ENCODE assay signal across 12 cellular contexts in genomic region chr12:66304296-66304915, GRCh38. TPM values are rescaled to one million over a fixed set of nuclear protein-coding genes. Genes with fewer than 3 reads are reported as not detected.
A peak's percentile ranks its signal among the peaks of the same experiment; 100 is the strongest.
DNase-seq lines count a peak whose midpoint lies in the region; ATAC-seq and TF ChIP-seq lines count a peak whose summit lies in the region.
"Had no signal": no experiment of that assay in that cellular context is flagged by ENCODE, and none has a peak within 500 bp of the region (broad histone marks: within the 10 kb centered on the region; RNA-seq: fewer than 3 reads in every experiment).

No MANE protein-coding gene starts in this region.

- no peaks in the 10 kb centered on the region for H3K9me3 Mint-ChIP-seq in activated T-cell treated with anti-CD3 and anti-CD28 coated beads, Interleukin-2, amount 50 U/mL, for 4 hours
- no peaks in the 10 kb centered on the region for H3K9me3 Mint-ChIP-seq in dendritic cell treated with granulocyte-macrophage colony-stimulating factor and Interleukin-4, amounts not matched to agents 40 ng/mL and 50 ng/mL, for 4 days
- no peaks in the 10 kb centered on the region for H3K9me3 Mint-ChIP-seq in stimulated activated naive CD8-positive, alpha-beta T cell treated with anti-CD3 and anti-CD28 coated beads, Interleukin-15, amount 100 ng/mL, for 72 hours

- no peak for ATAC-seq in activated T-cell treated with anti-CD3 and anti-CD28 coated beads, Interleukin-2, amount 50 U/mL, for 4 hours
- no peak for ATAC-seq in stimulated activated naive CD8-positive, alpha-beta T cell treated with anti-CD3 and anti-CD28 coated beads, Interleukin-15, amount 100 ng/mL, for 72 hours
- no peak for ATAC-seq in GM19035 (IDR thresholded peaks at IDR 0.05; ENCODE audit: unreplicated experiment)
- no peak for ATAC-seq in SK-N-SH treated with all-trans-retinoic acid at 6 μM for 48 hours

- no peak for DNase-seq in activated T-cell treated with anti-CD3 and anti-CD28 coated beads, Interleukin-2, amount 50 U/mL, for 4 hours
- no peak for DNase-seq in activated T-cell treated with anti-CD3 and anti-CD28 coated beads, Interleukin-2, amount 50 U/mL, for 1 hour
- DNase-seq in OCI-M1 (lab: John Stamatoyannopoulos, UW) (peak; percentile 59), NCI-H510A treated with DMSO at 0.1 percent for 48 hours (lab: John Stamatoyannopoulos, UW) (no peak)
- DNase-seq in stimulated activated naive CD8-positive, alpha-beta T cell treated with anti-CD3 and anti-CD28 coated beads, Interleukin-15, amount 100 ng/mL, for 72 hours: no peak
- DNase-seq: dermis blood vessel endothelial cell; GF-D8; NCI-H2107; stimulated activated CD4-positive, alpha-beta T cell treated with anti-CD3 and anti-CD28 coated beads, Interleukin-2, amount 100 ng/mL, for 48 hours had no signal

- H3K36me3 Mint-ChIP-seq in activated T-cell treated with anti-CD3 and anti-CD28 coated beads, Interleukin-2, amount 50 U/mL, for 4 hours (ENCODE audit: insufficient read depth): peaks cover 32% of the 10 kb centered on the region
- H3K36me3 Mint-ChIP-seq in dendritic cell treated with granulocyte-macrophage colony-stimulating factor and Interleukin-4, amounts not matched to agents 40 ng/mL and 50 ng/mL, for 4 days (ENCODE audit: low read depth): peaks cover 54% of the 10 kb centered on the region

- intact Hi-C loops in dendritic cell treated with granulocyte-macrophage colony-stimulating factor and Interleukin-4, amounts not matched to agents 40 ng/mL and 50 ng/mL, for 4 days (cut with micrococcal nuclease): loop anchor here (5.0 to 10.0 kb wide), 3 partner anchors 37 to 960 kb away; partner anchors contain the start of gene CAND1

- H3K4me3 Mint-ChIP-seq in activated T-cell treated with anti-CD3 and anti-CD28 coated beads, Interleukin-2, amount 50 U/mL, for 4 hours: peak overlapping the region; percentile 99
- peak overlapping the region; percentile 52 for H3K4me3 Mint-ChIP-seq in dendritic cell treated with granulocyte-macrophage colony-stimulating factor and Interleukin-4, amounts not matched to agents 40 ng/mL and 50 ng/mL, for 4 days
- H3K4me3 Mint-ChIP-seq in stimulated activated naive CD8-positive, alpha-beta T cell treated with anti-CD3 and anti-CD28 coated beads, Interleukin-15, amount 100 ng/mL, for 72 hours: peak overlapping the region; percentile 93 to 99

- peaks cover 57% of the 10 kb centered on the region for H3K4me1 Mint-ChIP-seq in activated T-cell treated with anti-CD3 and anti-CD28 coated beads, Interleukin-2, amount 50 U/mL, for 4 hours (ENCODE audit: low read depth)
- H3K4me1 Mint-ChIP-seq in dendritic cell treated with granulocyte-macrophage colony-stimulating factor and Interleukin-4, amounts not matched to agents 40 ng/mL and 50 ng/mL, for 4 days (ENCODE audit: low read depth): peaks cover 31% of the 10 kb centered on the region
- H3K4me1 Mint-ChIP-seq in stimulated activated naive CD8-positive, alpha-beta T cell treated with anti-CD3 and anti-CD28 coated beads, Interleukin-15, amount 100 ng/mL, for 72 hours: peaks cover 51% of the 10 kb centered on the region

- H3K27ac Mint-ChIP-seq in dendritic cell treated with granulocyte-macrophage colony-stimulating factor and Interleukin-4, amounts not matched to agents 40 ng/mL and 50 ng/mL, for 4 days: peak overlapping the region; percentile 46
- H3K27ac Mint-ChIP-seq in stimulated activated naive CD8-positive, alpha-beta T cell treated with anti-CD3 and anti-CD28 coated beads, Interleukin-15, amount 100 ng/mL, for 72 hours: peak overlapping the region in 1 of 2 donors; percentile 98

- H3K27me3 Mint-ChIP-seq in activated T-cell treated with anti-CD3 and anti-CD28 coated beads, Interleukin-2, amount 50 U/mL, for 4 hours (ENCODE audit: low read depth): no peaks in the 10 kb centered on the region
- H3K27me3 Mint-ChIP-seq in dendritic cell treated with granulocyte-macrophage colony-stimulating factor and Interleukin-4, amounts not matched to agents 40 ng/mL and 50 ng/mL, for 4 days: no peaks in the 10 kb centered on the region
- no peaks in the 10 kb centered on the region for H3K27me3 Mint-ChIP-seq in stimulated activated naive CD8-positive, alpha-beta T cell treated with anti-CD3 and anti-CD28 coated beads, Interleukin-15, amount 100 ng/mL, for 72 hours

TF ChIP-seq in SK-N-SH treated with all-trans-retinoic acid at 6 μM for 48 hours, 23 proteins besides CTCF, POLR2A, EP300 and RAD21:
- TF ChIP-seq CSDC2 (CRISPR knock-in tag; IDR thresholded peaks at IDR 0.05) (no peak), ARNTL (CRISPR knock-in tag; IDR thresholded peaks at IDR 0.05; ENCODE audit: borderline replicate concordance, low read depth) (no peak), ZNF70 (CRISPR knock-in tag; IDR thresholded peaks at IDR 0.05) (no peak), ISL1 (CRISPR knock-in tag; IDR thresholded peaks at IDR 0.05) (no peak), ZNF565 (CRISPR knock-in tag; conservative IDR thresholded peaks at IDR 0.05; ENCODE audit: low read depth) (no peak), ESRRG (CRISPR knock-in tag; IDR thresholded peaks at IDR 0.05) (no peak), ZNF8 (CRISPR knock-in tag; IDR thresholded peaks at IDR 0.05) (no peak), CREB5 (CRISPR knock-in tag; IDR thresholded peaks at IDR 0.05; ENCODE audit: low read depth) (no peak), OSR1 (CRISPR knock-in tag; IDR thresholded peaks at IDR 0.05) (no peak), PPARA (CRISPR knock-in tag; IDR thresholded peaks at IDR 0.05; ENCODE audit: borderline replicate concordance) (no peak), TCF4 (CRISPR knock-in tag; IDR thresholded peaks at IDR 0.05; ENCODE audit: borderline replicate concordance) (no peak), ZFP3 (CRISPR knock-in tag; IDR thresholded peaks at IDR 0.05) (no peak), ZFP30 (CRISPR knock-in tag; IDR thresholded peaks at IDR 0.05) (no peak), POU6F1 (CRISPR knock-in tag; IDR thresholded peaks at IDR 0.05; ENCODE audit: borderline replicate concordance, low read depth) (no peak), ZC3H10 (CRISPR knock-in tag; IDR thresholded peaks at IDR 0.05) (no peak), BACH2 (CRISPR knock-in tag; IDR thresholded peaks at IDR 0.05; ENCODE audit: borderline replicate concordance) (no peak), SNAI2 (CRISPR knock-in tag; IDR thresholded peaks at IDR 0.05) (no peak), RARB (CRISPR knock-in tag; IDR thresholded peaks at IDR 0.05) (no peak), TOX (CRISPR knock-in tag; IDR thresholded peaks at IDR 0.05; ENCODE audit: borderline replicate concordance) (no peak), CSRNP3 (CRISPR knock-in tag; IDR thresholded peaks at IDR 0.05) (no peak)

RNA-seq across cellular contexts. Expression of gene HELB, which starts 2.1 kb away (rescaled TPM):
- total RNA-seq in activated T-cell treated with anti-CD3 and anti-CD28 coated beads, Interleukin-2, amount 50 U/mL, for 4 hours: 10 to 100 TPM in 2 of 3 donors, 1 to 10 TPM in 1; 9.0 to 14.6 (median 13.5) TPM
